Comparison of ENCODE assay signal across 12 cellular contexts in the genomic region with DNA sequence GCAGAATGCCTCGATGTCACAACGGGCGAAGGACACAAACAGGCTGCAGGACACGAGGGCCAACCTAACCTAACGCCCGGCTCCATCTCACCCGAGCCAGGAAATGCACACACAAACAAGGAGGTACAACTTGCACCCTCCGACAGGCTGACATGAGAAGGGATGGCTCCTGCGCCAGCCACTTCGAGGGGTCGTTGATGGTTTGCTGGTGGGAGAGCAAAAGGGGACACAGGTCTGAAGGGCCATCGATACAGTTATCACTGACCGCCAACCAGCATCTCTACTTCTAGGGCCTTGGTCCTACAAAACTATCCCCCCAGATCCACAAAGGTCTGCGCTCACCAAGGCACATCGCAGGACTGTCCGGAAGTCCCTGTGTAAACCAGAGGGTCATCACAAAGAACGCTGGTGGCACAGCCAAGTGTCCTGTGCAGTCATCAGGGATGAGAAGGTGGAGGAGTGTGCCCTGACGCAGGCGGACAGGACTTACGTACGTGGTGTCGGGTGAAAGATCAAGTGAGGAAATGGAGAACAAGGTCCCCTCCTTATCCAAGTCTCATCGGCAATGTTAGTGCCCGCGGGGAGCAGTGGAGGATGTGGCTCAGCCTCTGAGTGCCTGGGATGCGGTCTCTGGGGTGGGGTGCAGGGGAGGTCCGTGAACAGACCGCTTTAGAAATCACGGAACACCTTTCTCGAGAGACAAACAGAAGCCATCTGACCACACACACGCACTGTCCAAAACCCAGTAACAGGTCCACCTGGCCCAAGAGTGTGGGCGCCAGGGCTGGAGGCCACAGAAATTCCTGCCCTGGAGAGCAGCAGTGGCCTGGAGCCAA. TPM values are rescaled to one million over a fixed set of nuclear protein-coding genes. Genes with fewer than 3 reads are reported as not detected.
A peak's percentile ranks its signal among the peaks of the same experiment; 100 is the strongest.
DNase-seq lines count a peak whose midpoint lies in the region; ATAC-seq, FAIRE-seq and TF ChIP-seq lines count a peak whose summit lies in the region.
"Had no signal": no experiment of that assay in that cellular context is flagged by ENCODE, and none has a peak within 500 bp of the region (broad histone marks: within the 10 kb centered on the region; RNA-seq: fewer than 3 reads in every experiment).

No MANE protein-coding gene starts in this region.

- no peak overlapping the region for H4K5ac ChIP-seq in H1 (ENCODE audit: insufficient read length, low read depth, low read length)

- no peak overlapping the region for H2AFZ ChIP-seq in H1 (ENCODE audit: low read length)

- no peaks in the 10 kb centered on the region for H3K23me2 ChIP-seq in H1 (ENCODE audit: low read depth, low read length)

- H3K79me2 ChIP-seq in H1 (ENCODE audit: control insufficient read depth in 1 of 2, insufficient read depth in 2 of 2, low read length in 2 of 2), result no peaks in the 10 kb centered on the region

- H3K23ac ChIP-seq in H1 (ENCODE audit: insufficient read length), result no peak overlapping the region

- no peak overlapping the region for H3K14ac ChIP-seq in H1 (ENCODE audit: insufficient read length)

- H4K91ac ChIP-seq in H1 (replicated peaks; ENCODE audit: insufficient read length, low read length), result no peak overlapping the region

- H3K4me3 ChIP-seq in heart left ventricle, result peak overlapping the region in 2 of 12 donors; percentile 24 to 32
- no peak overlapping the region for H3K4me3 ChIP-seq in H1 (ENCODE audit: extremely low read depth in 1 of 4, insufficient read depth in 2 of 4, low read depth in 3 of 4, low read length in 4 of 4)
- no peak overlapping the region for H3K4me3 ChIP-seq in aorta (ENCODE audit: low read length in 2 of 2)

- intact Hi-C loops in heart left ventricle (cut with DNase I), result loop anchor here in 2 of 10 donors (10.0 kb wide), 1 partner anchor 160 kb away; a partner anchor contains a TSS
- intact Hi-C loops in left cardiac atrium (cut with DNase I), result no loop called here
- intact Hi-C loops in aorta (cut with DNase I), result loop anchor here in 1 of 2 donors (10.0 kb wide), 1 partner anchor 210 kb away; a partner anchor contains a TSS

- CTCF ChIA-PET in H1 (lab: Charles Lee; ENCODE audit: partially characterized antibody), result interaction anchor here (0.7 kb wide), 1 partner anchor 10 kb away, joined by 3 read pairs; no protein-coding TSS in a partner anchor

- no peak overlapping the region for H4K8ac ChIP-seq in H1 (ENCODE audit: extremely low read depth, insufficient read depth, low read length)

- H3K18ac ChIP-seq in H1 (ENCODE audit: extremely low read depth, low read length), result no peak overlapping the region

- no peak overlapping the region for H3K4me2 ChIP-seq in H1 (ENCODE audit: insufficient read depth in 1 of 2, low read depth in 2 of 2, low read length in 2 of 2)

- DNase-seq in heart left ventricle (peak in 2 of 5 donors; percentile 7 to 20), left cardiac atrium (no peak), H1 (ENCODE audit: low read depth in 1 of 2, low spot score in 2 of 2) (no peak), omental fat pad (ENCODE audit: low spot score) (peak; percentile 20), aorta (peak; percentile 37 to 66), COLO668 (lab: John Stamatoyannopoulos, UW; ENCODE audit: unreplicated experiment) (no peak), NCI-H1436 treated with DMSO at 0.1 percent for 48 hours (lab: John Stamatoyannopoulos, UW) (no peak)
- DNase-seq: activated naive CD8-positive, alpha-beta T cell treated with anti-CD3 and anti-CD28 coated beads, Interleukin-2, amount 10 ng/mL, durations not matched to agents 7 days and 5 days; NCI-H1092; PC-3 had no signal

- H3K27ac ChIP-seq in heart left ventricle (peak overlapping the region; percentile 74 to 94 (median 89)), H1 (ENCODE audit: low read depth, low read length) (no peak overlapping the region), aorta (ENCODE audit: low read depth in 1 of 2, low read length in 2 of 2) (no peak overlapping the region)

- no peak overlapping the region for H2BK15ac ChIP-seq in H1 (ENCODE audit: low read length)

- 74 to 78% (median 76%) methylated on average over 29 to 32 of the region's 32 CpGs for WGBS in heart left ventricle, 4 donors
- 91% methylated on average over 31 of the region's 32 CpGs; no CpG with 5 or more reads in 1 of the 2 experiments for WGBS in H1 (ENCODE audit: extremely low coverage in 1 of 2, insufficient coverage in 1 of 2, insufficient read length in 1 of 2, insufficient replicate concordance in 2 of 2, low coverage in 1 of 2, low lambda C conversion rate in 2 of 2, missing lambda C conversion rate in 1 of 2), 2 experiments
- WGBS in aorta, 2 donors, result 82 to 84% methylated on average over 32 of the region's 32 CpGs

- H2BK12ac ChIP-seq in H1 (ENCODE audit: low read depth, low read length), result 0 out of 2 replicates have a peak overlapping the region, but pooled peaks have one; percentile 5

- no peak overlapping the region for H2BK120ac ChIP-seq in H1 (replicated peaks; ENCODE audit: low read depth, low read length)

- H4K20me1 ChIP-seq in H1 (replicated peaks in 1 of 2; ENCODE audit: control insufficient read depth in 1 of 2, insufficient read depth in 2 of 2, low read length in 2 of 2), result peaks cover 0 to 5% of the 10 kb centered on the region in 2 experiments

- no peak for FAIRE-seq in H1 (lab: Jason Lieb, UNC)
- FAIRE-seq: endothelial cell of umbilical vein had no signal

- H2AK5ac ChIP-seq in H1 (ENCODE audit: low read depth, low read length), result no peak overlapping the region

- peaks cover 0 to 77% (median 49%) of the 10 kb centered on the region in 9 donors for H3K36me3 ChIP-seq in heart left ventricle
- H3K36me3 ChIP-seq in H1 (ENCODE audit: control insufficient read depth in 2 of 4, insufficient read depth in 4 of 4, low read length in 3 of 4), result peaks cover 0 to 5% (median under 1%) of the 10 kb centered on the region in 4 experiments; a peak in 2 of 8 replicates
- peaks cover 0 to 7% of the 10 kb centered on the region in 2 donors for H3K36me3 ChIP-seq in aorta (ENCODE audit: control insufficient read depth in 1 of 2, insufficient read depth in 2 of 2, low read length in 1 of 2)

- TF ChIP-seq POLR2A in heart left ventricle (IDR thresholded peaks at IDR 0.05), result no peak
- TF ChIP-seq POLR2A in H1 (IDR thresholded peaks at IDR 0.05; ENCODE audit: control extremely low read depth in 1 of 2, low read depth in 2 of 2, low read length in 2 of 2), result no peak

- no peak for TF ChIP-seq RAD21 in H1 (IDR thresholded peaks at IDR 0.05 in 1 of 2, conservative IDR thresholded peaks at IDR 0.05 in 1 of 2; ENCODE audit: low read depth in 2 of 2, low read length in 2 of 2)

- no peak for TF ChIP-seq CTCF in heart left ventricle (IDR thresholded peaks at IDR 0.05)
- TF ChIP-seq CTCF in H1 (IDR thresholded peaks at IDR 0.05; ENCODE audit: control extremely low read depth in 1 of 3, insufficient read depth in 1 of 3, low read depth in 1 of 3, low read length in 3 of 3), result no peak
- TF ChIP-seq CTCF in omental fat pad (IDR thresholded peaks at IDR 0.05), result no peak

- peaks cover 16 to 71% (median 61%) of the 10 kb centered on the region in 12 donors for H3K4me1 ChIP-seq in heart left ventricle
- 0 out of 7 replicates have a peak, but pooled peaks cover 0 to 4% (median 0%) of the 10 kb centered on the region in 4 experiments for H3K4me1 ChIP-seq in H1 (replicated peaks in 1 of 4; ENCODE audit: control insufficient read depth in 3 of 4, insufficient read depth in 4 of 4, low read length in 3 of 4)
- H3K4me1 ChIP-seq in aorta (ENCODE audit: control insufficient read depth in 1 of 2, insufficient read depth in 2 of 2, low read length in 2 of 2), result no peaks in the 10 kb centered on the region

- TF ChIP-seq EP300 in H1 (IDR thresholded peaks at IDR 0.05; ENCODE audit: borderline replicate concordance in 1 of 2, low read depth in 2 of 2, low read length in 2 of 2), result no peak

- ATAC-seq in heart left ventricle (no peak), left cardiac atrium (no peak), omental fat pad (ENCODE audit: low FRiP score) (no peak), aorta (ENCODE audit: low FRiP score) (no peak), HG02981 (IDR thresholded peaks at IDR 0.05; ENCODE audit: unreplicated experiment) (no peak)
- ATAC-seq: PC-3 had no signal

- POLR2A ChIA-PET in H1 (lab: Charles Lee; ENCODE audit: partially characterized antibody), result interaction anchor here (0.6 kb wide), 1 partner anchor 158 kb away, joined by 5 read pairs; no protein-coding TSS in a partner anchor

- no peak overlapping the region for H3K56ac ChIP-seq in H1 (replicated peaks; ENCODE audit: insufficient read length, low read depth, low read length)

- no peaks in the 10 kb centered on the region for H3K79me1 ChIP-seq in H1 (ENCODE audit: low read depth, low read length)

- no peaks in the 10 kb centered on the region for H3K9me3 ChIP-seq in heart left ventricle
- no peaks in the 10 kb centered on the region for H3K9me3 ChIP-seq in H1 (ENCODE audit: insufficient read depth in 2 of 2, low read depth in 1 of 2, low read length in 1 of 2)
- no peaks in the 10 kb centered on the region for H3K9me3 ChIP-seq in aorta (ENCODE audit: control insufficient read depth, low read length)

- H3K27me3 ChIP-seq in heart left ventricle (no peaks in the 10 kb centered on the region), H1 (replicated peaks in 1 of 4; ENCODE audit: control insufficient read depth in 3 of 4, extremely low read depth in 1 of 4, insufficient read depth in 3 of 4, low read length in 3 of 4) (no peaks in the 10 kb centered on the region), aorta (ENCODE audit: control insufficient read depth in 1 of 2, insufficient read depth in 2 of 2, low read length in 1 of 2) (no peaks in the 10 kb centered on the region)

- no peak overlapping the region; the same call in 1 of the 2 replicates for H2BK5ac ChIP-seq in H1 (ENCODE audit: low read depth, low read length)

- H2BK20ac ChIP-seq in H1 (ENCODE audit: low read length), result no peak overlapping the region

- no peak overlapping the region for H3K9ac ChIP-seq in H1 (replicated peaks in 1 of 4; ENCODE audit: extremely low read depth in 1 of 4, low read depth in 3 of 4, low read length in 3 of 4)

- no peak overlapping the region for H3K4ac ChIP-seq in H1 (replicated peaks; ENCODE audit: insufficient read length, low read depth, low read length)

RNA-seq across cellular contexts. Expression of a gene that starts 7.0 kb away (rescaled TPM):
- total RNA-seq in heart left ventricle (10 to 100 TPM; 27.5 to 76.6 (median 35.5) TPM), left cardiac atrium (10 to 100 TPM; 27.7 to 46.9 TPM), omental fat pad (100 to 1,000 TPM in 1 of 4 donors, 10 to 100 TPM in 3; 33.7 to 118 (median 59.5) TPM), aorta (10 to 100 TPM; 45.7 to 75.4 TPM)
- polyA plus RNA-seq in heart left ventricle (10 to 100 TPM; 39.0 to 55.5 TPM), H1 (2011; rRNA removed) (18.0 and 24.1 TPM in 2 replicates), aorta (10 to 100 TPM; 36.9 to 75.1 TPM)
- total RNA-seq in H1 (2021; fragmentation: NEBNext Ultra II Directional; extraction: Animal tissue kit (Norgen Biotek cat#: 25700)), result 20.8 and 24.6 TPM in 2 replicates
- 17.9 TPM for polyA plus RNA-seq in H1 (2011; cell fraction: cytosol; rRNA removed)
- polyA plus RNA-seq in H1 (2011; cell fraction: nucleus; rRNA removed), result 40.1 TPM
- polyA plus RNA-seq in H1 (2012, experiment 1 of 2), result 14.9 to 16.5 TPM (median 15.7 TPM) in 4 replicates
- polyA plus RNA-seq in H1 (2012, experiment 2 of 2), result 16.5 TPM
- 13.4 TPM for polyA plus RNA-seq in H1 (2013, experiment 1 of 2)
- polyA plus RNA-seq in H1 (2013, experiment 2 of 2), result 14.2 TPM
- 12.7 and 13.1 TPM in 2 replicates for polyA minus RNA-seq in H1 (2011; rRNA and poly(A)+ RNA removed)
- 13.5 TPM for polyA minus RNA-seq in H1 (2011; cell fraction: cytosol; rRNA and poly(A)+ RNA removed)
- 15.7 TPM for polyA minus RNA-seq in H1 (2011; cell fraction: nucleus; rRNA and poly(A)+ RNA removed)

RNA-seq across cellular contexts. Expression of a gene that starts 13.0 kb away (rescaled TPM):
- total RNA-seq in heart left ventricle, result 1 to 10 TPM; 4.2 to 8.3 (median 6.3) TPM
- 1 to 10 TPM; 4.2 to 6.8 TPM for polyA plus RNA-seq in heart left ventricle
- total RNA-seq in left cardiac atrium, result 1 to 10 TPM; 6.7 to 7.3 TPM
- 14.6 and 14.8 TPM in 2 replicates for total RNA-seq in H1 (2021; fragmentation: NEBNext Ultra II Directional; extraction: Animal tissue kit (Norgen Biotek cat#: 25700))
- polyA plus RNA-seq in H1 (2011; rRNA removed), result 3.2 and 5.1 TPM in 2 replicates
- 6.5 TPM for polyA plus RNA-seq in H1 (2011; cell fraction: cytosol; rRNA removed)
- 3.7 TPM for polyA plus RNA-seq in H1 (2011; cell fraction: nucleus; rRNA removed)
- polyA plus RNA-seq in H1 (2012, experiment 1 of 2), result 4.4 to 10.4 TPM (median 5.5 TPM) in 4 replicates
- polyA plus RNA-seq in H1 (2012, experiment 2 of 2), result 1.2 TPM
- 10.3 TPM for polyA plus RNA-seq in H1 (2013, experiment 1 of 2)
- polyA plus RNA-seq in H1 (2013, experiment 2 of 2), result 10.4 TPM
- 1.6 and 2.3 TPM in 2 replicates for polyA minus RNA-seq in H1 (2011; rRNA and poly(A)+ RNA removed)
- 4.0 TPM for polyA minus RNA-seq in H1 (2011; cell fraction: cytosol; rRNA and poly(A)+ RNA removed)
- 5.1 TPM for polyA minus RNA-seq in H1 (2011; cell fraction: nucleus; rRNA and poly(A)+ RNA removed)
- 10 to 100 TPM in 3 of 4 donors, 1 to 10 TPM in 1; 9.5 to 27.6 (median 10.8) TPM for total RNA-seq in omental fat pad
- total RNA-seq in aorta, result 10 to 100 TPM; 11.1 to 16.2 TPM
- 1 to 10 TPM; 3.8 to 9.2 TPM for polyA plus RNA-seq in aorta

RNA-seq across cellular contexts. Expression of a gene that starts 13.0 kb away (rescaled TPM):
- total RNA-seq in heart left ventricle (1 to 10 TPM in 7 of 9 donors, under 1 TPM in 2; 0.38 to 4.5 (median 2.6) TPM), left cardiac atrium (1 to 10 TPM; 2.4 to 6.3 TPM), omental fat pad (1 to 10 TPM; 4.7 to 7.3 (median 5.1) TPM), aorta (1 to 10 TPM; 3.2 to 6.6 TPM)
- polyA plus RNA-seq in heart left ventricle (under 1 TPM; 0.79 to 0.84 TPM), H1 (2011; rRNA removed) (0.82 and 0.98 TPM in 2 replicates), aorta (1 to 10 TPM in 1 of 2 donors, not detected in 1; 7.0 TPM)
- total RNA-seq in H1 (2021; fragmentation: NEBNext Ultra II Directional; extraction: Animal tissue kit (Norgen Biotek cat#: 25700)), result 1.5 and 4.2 TPM in 2 replicates
- 1.3 TPM for polyA plus RNA-seq in H1 (2011; cell fraction: cytosol; rRNA removed)
- polyA plus RNA-seq in H1 (2011; cell fraction: nucleus; rRNA removed), result 1.5 TPM
- 0.94 to 1.2 TPM (median 1.1 TPM) in 4 replicates for polyA plus RNA-seq in H1 (2012, experiment 1 of 2)
- polyA plus RNA-seq in H1 (2012, experiment 2 of 2), result 0.05 TPM
- 1.8 TPM for polyA plus RNA-seq in H1 (2013, experiment 1 of 2)
- 2.3 TPM for polyA plus RNA-seq in H1 (2013, experiment 2 of 2)
- 1.3 and 2.1 TPM in 2 replicates for polyA minus RNA-seq in H1 (2011; rRNA and poly(A)+ RNA removed)
- polyA minus RNA-seq in H1 (2011; cell fraction: cytosol; rRNA and poly(A)+ RNA removed), result not detected
- 4.2 TPM for polyA minus RNA-seq in H1 (2011; cell fraction: nucleus; rRNA and poly(A)+ RNA removed)

Comparison
In these comparisons a context has a peak if more than half of its experiments do, and no peak if none do; other contexts are left out.
1. DNase-seq: peak in omental fat pad (single experiment) and aorta (2 of 2); none in left cardiac atrium (single experiment), H1 (0 of 2), COLO668 (single experiment) and NCI-H1436 treated with DMSO at 0.1 percent for 48 hours (single experiment).
2. H3K27ac ChIP-seq: peak in heart left ventricle (12 of 12); none in H1 (single experiment) and aorta (0 of 2).